In the genomic region with DNA sequence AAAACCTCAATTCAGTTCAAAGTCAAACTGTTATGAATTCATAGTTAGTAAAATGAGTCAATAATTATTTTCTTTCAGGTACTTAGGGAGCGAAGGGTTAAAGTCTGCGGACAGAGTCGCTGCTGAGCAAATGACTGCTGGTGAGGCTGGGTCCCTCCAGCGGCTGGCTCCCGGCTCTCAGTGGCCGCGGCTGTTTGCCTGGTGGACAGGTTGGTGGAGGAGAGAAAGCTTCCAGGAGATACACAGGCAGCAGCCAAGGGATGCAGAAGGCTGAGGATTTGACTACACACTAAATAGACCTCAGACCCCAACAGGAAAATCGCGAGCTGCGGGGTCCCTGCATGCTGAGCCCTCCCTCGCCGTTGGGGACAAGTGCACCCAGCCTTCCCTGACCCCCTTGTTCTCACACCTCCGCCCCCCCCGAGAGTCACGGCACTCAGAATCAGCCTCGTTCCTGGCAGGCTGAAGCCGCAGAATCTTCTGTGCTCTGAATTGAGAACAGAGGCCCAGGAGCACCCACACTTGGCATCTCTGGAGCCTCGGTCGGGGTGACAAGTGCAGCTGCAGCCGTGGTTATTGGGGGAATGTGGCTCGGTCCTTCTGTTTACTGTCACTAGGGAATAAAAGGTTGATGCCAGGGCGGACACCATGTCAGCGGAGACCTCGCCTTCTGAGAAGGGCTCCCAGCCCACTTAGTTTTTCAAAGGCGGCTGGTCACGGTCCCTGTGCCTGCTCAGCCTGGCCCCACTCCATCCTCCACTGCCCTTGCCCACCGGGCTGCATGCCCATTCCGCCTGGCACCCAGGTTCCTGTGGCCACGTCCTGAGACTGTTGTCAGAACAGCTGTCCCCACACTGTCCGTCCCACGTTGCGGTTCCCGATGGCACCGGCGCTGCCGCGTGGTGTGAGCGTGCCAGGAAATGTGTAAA, we compare ENCODE assay signal across 20 cellular contexts.
DNase-seq lines count a peak whose midpoint lies in the region; ATAC-seq, FAIRE-seq and TF ChIP-seq lines count a peak whose summit lies in the region.
"Had no signal": no experiment of that assay in that cellular context is flagged by ENCODE, and none has a peak within 500 bp of the region (broad histone marks: within the 10 kb centered on the region; RNA-seq: fewer than 3 reads in every experiment).

No MANE protein-coding gene starts in this region.

- H3K4me3 Mint-ChIP-seq in GM23338: no peak overlapping the region
- H3K4me3 Mint-ChIP-seq: naive B cell; stimulated activated naive B cell treated with anti-CD40 and anti-IgM and Interleukin-4, amounts not matched to agents 10 μg/mL and 1 μg/mL and 100 μg/mL, for 72 hours had no signal

- peak overlapping the region; percentile 69 for H2BK12ac ChIP-seq in neuronal stem cell (ENCODE audit: low read length)

- no peak for TF ChIP-seq CTCF in GM23338 (conservative IDR thresholded peaks at IDR 0.05; ENCODE audit: low read depth in 2 of 2)

- no peaks in the 10 kb centered on the region for H3F3A ChIP-seq in GM23338 (replicated peaks; ENCODE audit: low read depth)

- H3K4me2 ChIP-seq in GM23338 (no peak overlapping the region), neuronal stem cell (ENCODE audit: insufficient read depth, low read length, poor library complexity, severe bottlenecking) (no peak overlapping the region)

- no peaks in the 10 kb centered on the region for H4K20me1 ChIP-seq in GM23338 (replicated peaks; ENCODE audit: insufficient read depth)

- no peak overlapping the region for H2AFZ ChIP-seq in GM23338
- H2AFZ ChIP-seq in neuronal stem cell (ENCODE audit: low read length): peak overlapping the region; percentile 55

- no peak overlapping the region for H3K27ac Mint-ChIP-seq in GM23338
- H3K27ac Mint-ChIP-seq: naive B cell; stimulated activated naive B cell treated with anti-CD40 and anti-IgM and Interleukin-4, amounts not matched to agents 10 μg/mL and 1 μg/mL and 100 μg/mL, for 72 hours had no signal

- no peak overlapping the region for H4K91ac ChIP-seq in neuronal stem cell (ENCODE audit: low read depth, low read length, poor library complexity)

- H3K9me3 Mint-ChIP-seq in GM23338: no peaks in the 10 kb centered on the region

- DNase-seq in DMS79 treated with DMSO at 0.1 percent for 48 hours (lab: John Stamatoyannopoulos, UW): peak; percentile 14
- DNase-seq in DMS79 (lab: John Stamatoyannopoulos, UW): no peak
- DNase-seq in GM23338 (ENCODE audit: low spot score): no peak
- peak; percentile 29 for DNase-seq in cerebellar cortex (ENCODE audit: low spot score)
- DNase-seq in neuronal stem cell (ENCODE audit: low spot score): no peak
- DNase-seq in 8988T: no peak
- no peak for DNase-seq in GM19239 (ENCODE audit: insufficient read length, low spot score)
- DNase-seq: activated naive CD4-positive, alpha-beta T cell treated with Interleukin-2 at 50 U/mL for 16 hours; KBM-7; naive B cell; SIG-M5; stimulated activated CD4-positive, alpha-beta T cell treated with anti-CD3 and anti-CD28 coated beads, Interleukin-12 subunit alpha, Interleukin-12 subunit beta, amount 100 ng/mL, for 4 hours; stimulated activated naive B cell treated with anti-CD40 and anti-IgM and Interleukin-4, amounts not matched to agents 10 μg/mL and 1 μg/mL and 100 μg/mL, for 72 hours; transverse colon had no signal

- FAIRE-seq in GM19239 (lab: Jason Lieb, UNC): no peak
- FAIRE-seq: A204.1, astrocyte, H54 had no signal

- H3K27me3 ChIP-seq in GM23338 (ENCODE audit: insufficient read depth) (no peaks in the 10 kb centered on the region), neuronal stem cell (ENCODE audit: control insufficient read depth in 3 of 3, insufficient read depth in 3 of 3, low read depth in 1 of 3, low read length in 3 of 3) (peaks cover 0 to 29% (median 0%) of the 10 kb centered on the region in 3 experiments)

- H3K18ac ChIP-seq in neuronal stem cell (ENCODE audit: low read length): peak overlapping the region; percentile 83

- H3K4me1 ChIP-seq in GM23338 (ENCODE audit: insufficient read depth) (no peaks in the 10 kb centered on the region), neuronal stem cell (ENCODE audit: control insufficient read depth in 2 of 2, insufficient read depth in 1 of 2, low read depth in 1 of 2, low read length in 2 of 2) (peaks cover 2 to 13% of the 10 kb centered on the region in 2 donors)
- H3K4me1 ChIP-seq: transverse colon had no signal

- no peak overlapping the region for H3K23ac ChIP-seq in neuronal stem cell (ENCODE audit: low read depth, low read length, poor library complexity)

- H2AK5ac ChIP-seq in neuronal stem cell (ENCODE audit: low read depth, low read length): peak overlapping the region; percentile 6

- no peak overlapping the region for H3K14ac ChIP-seq in neuronal stem cell (ENCODE audit: low read length)

- H2BK120ac ChIP-seq in neuronal stem cell (ENCODE audit: low read depth, low read length): no peak overlapping the region

- H3K4ac ChIP-seq in neuronal stem cell (ENCODE audit: low read length): no peak overlapping the region

- no peak overlapping the region for H2BK5ac ChIP-seq in neuronal stem cell (ENCODE audit: low read length)

- H3K4me3 ChIP-seq in GM23338 (no peak overlapping the region), neuronal stem cell (ENCODE audit: low read length in 2 of 2) (no peak overlapping the region)
- H3K4me3 ChIP-seq: transverse colon had no signal

- no peaks in the 10 kb centered on the region for H3K9me2 ChIP-seq in GM23338 (ENCODE audit: insufficient read depth)

- no CpG with 5 or more reads among the region's 38 CpGs for WGBS in neuronal stem cell (ENCODE audit: extremely low coverage in 2 of 2, insufficient read length in 2 of 2, insufficient replicate concordance in 1 of 2), 2 donors

- H4K8ac ChIP-seq in neuronal stem cell (ENCODE audit: low read depth, low read length): peak overlapping the region; percentile 84

- H3K79me1 ChIP-seq in neuronal stem cell (ENCODE audit: low read depth, low read length): no peaks in the 10 kb centered on the region

- ATAC-seq in GM23338 (peak; percentile 54), HG02870 (IDR thresholded peaks at IDR 0.05; ENCODE audit: unreplicated experiment) (no peak)
- ATAC-seq: stimulated activated naive B cell treated with anti-CD40 and anti-IgM and Interleukin-4, amounts not matched to agents 10 μg/mL and 1 μg/mL and 100 μg/mL, for 72 hours had no signal

- no peaks in the 10 kb centered on the region for H3K36me3 Mint-ChIP-seq in GM23338 (ENCODE audit: low read depth)
- H3K36me3 Mint-ChIP-seq: naive B cell; stimulated activated naive B cell treated with anti-CD40 and anti-IgM and Interleukin-4, amounts not matched to agents 10 μg/mL and 1 μg/mL and 100 μg/mL, for 72 hours had no signal

- H3K9me3 ChIP-seq in neuronal stem cell (replicated peaks in 1 of 2; ENCODE audit: control insufficient read depth in 2 of 2, insufficient read depth in 1 of 2, low read depth in 1 of 2, low read length in 2 of 2): no peaks in the 10 kb centered on the region
- H3K9me3 ChIP-seq: transverse colon had no signal

- H3K27ac ChIP-seq in GM23338 (ENCODE audit: low read depth) (no peak overlapping the region), neuronal stem cell (replicated peaks; ENCODE audit: low read length) (no peak overlapping the region)
- H3K27ac ChIP-seq: C4-2B, HL-60, transverse colon had no signal

- H3K79me2 ChIP-seq in GM23338 (replicated peaks; ENCODE audit: insufficient read depth): no peaks in the 10 kb centered on the region

- no peak overlapping the region for H2BK15ac ChIP-seq in neuronal stem cell (ENCODE audit: low read length)

- H3K36me3 ChIP-seq in GM23338 (ENCODE audit: insufficient read depth): no peaks in the 10 kb centered on the region
- no peaks in the 10 kb centered on the region for H3K36me3 ChIP-seq in neuronal stem cell (replicated peaks in 1 of 2; ENCODE audit: control insufficient read depth in 2 of 2, insufficient read depth in 2 of 2, low read length in 2 of 2)
- H3K36me3 ChIP-seq: transverse colon had no signal

- H3K4me1 Mint-ChIP-seq in GM23338: peaks cover 2% of the 10 kb centered on the region

- no peak overlapping the region for H3K9ac ChIP-seq in neuronal stem cell (ENCODE audit: low read depth, low read length, poor library complexity)

- peaks cover 10% of the 10 kb centered on the region for H3K27me3 Mint-ChIP-seq in GM23338 (ENCODE audit: insufficient read depth, low read depth, poor library complexity)

Comparison
In these comparisons a context has a peak if more than half of its experiments do, and no peak if none do; other contexts are left out.
1. DNase-seq: peak in DMS79 treated with DMSO at 0.1 percent for 48 hours (single experiment) and cerebellar cortex (single experiment); none in DMS79 (single experiment), GM23338 (single experiment), neuronal stem cell (single experiment), 8988T (single experiment) and GM19239 (single experiment).